In the genomic region with DNA sequence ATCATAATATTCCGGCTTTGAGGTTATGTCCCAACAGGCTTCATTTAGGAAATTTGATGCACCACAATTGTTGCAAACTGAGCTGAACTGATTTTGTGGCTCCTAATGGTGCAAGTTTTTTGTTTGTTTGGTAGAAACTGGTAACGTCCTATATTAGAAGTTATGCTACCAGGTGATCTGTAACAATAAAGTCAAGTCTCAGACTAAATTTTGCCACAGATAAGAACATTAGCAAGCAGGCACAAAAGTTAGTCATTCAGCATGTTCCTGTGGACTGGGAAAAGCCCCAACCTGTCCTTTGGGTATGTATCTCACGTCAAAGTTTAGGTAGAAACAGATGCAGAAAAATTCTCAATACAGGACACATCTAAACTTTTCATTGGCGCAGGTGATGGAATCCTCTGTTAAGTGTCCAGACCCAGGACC, we compare ENCODE assay signal across 1 cellular context.
A peak's percentile ranks its signal among the peaks of the same experiment; 100 is the strongest.
TF ChIP-seq lines count a peak whose summit lies in the region.

No MANE protein-coding gene starts in this region.

TF ChIP-seq in HEK293, 187 proteins besides CTCF, POLR2A, EP300 and RAD21:
- TF ChIP-seq, protein P1, sequence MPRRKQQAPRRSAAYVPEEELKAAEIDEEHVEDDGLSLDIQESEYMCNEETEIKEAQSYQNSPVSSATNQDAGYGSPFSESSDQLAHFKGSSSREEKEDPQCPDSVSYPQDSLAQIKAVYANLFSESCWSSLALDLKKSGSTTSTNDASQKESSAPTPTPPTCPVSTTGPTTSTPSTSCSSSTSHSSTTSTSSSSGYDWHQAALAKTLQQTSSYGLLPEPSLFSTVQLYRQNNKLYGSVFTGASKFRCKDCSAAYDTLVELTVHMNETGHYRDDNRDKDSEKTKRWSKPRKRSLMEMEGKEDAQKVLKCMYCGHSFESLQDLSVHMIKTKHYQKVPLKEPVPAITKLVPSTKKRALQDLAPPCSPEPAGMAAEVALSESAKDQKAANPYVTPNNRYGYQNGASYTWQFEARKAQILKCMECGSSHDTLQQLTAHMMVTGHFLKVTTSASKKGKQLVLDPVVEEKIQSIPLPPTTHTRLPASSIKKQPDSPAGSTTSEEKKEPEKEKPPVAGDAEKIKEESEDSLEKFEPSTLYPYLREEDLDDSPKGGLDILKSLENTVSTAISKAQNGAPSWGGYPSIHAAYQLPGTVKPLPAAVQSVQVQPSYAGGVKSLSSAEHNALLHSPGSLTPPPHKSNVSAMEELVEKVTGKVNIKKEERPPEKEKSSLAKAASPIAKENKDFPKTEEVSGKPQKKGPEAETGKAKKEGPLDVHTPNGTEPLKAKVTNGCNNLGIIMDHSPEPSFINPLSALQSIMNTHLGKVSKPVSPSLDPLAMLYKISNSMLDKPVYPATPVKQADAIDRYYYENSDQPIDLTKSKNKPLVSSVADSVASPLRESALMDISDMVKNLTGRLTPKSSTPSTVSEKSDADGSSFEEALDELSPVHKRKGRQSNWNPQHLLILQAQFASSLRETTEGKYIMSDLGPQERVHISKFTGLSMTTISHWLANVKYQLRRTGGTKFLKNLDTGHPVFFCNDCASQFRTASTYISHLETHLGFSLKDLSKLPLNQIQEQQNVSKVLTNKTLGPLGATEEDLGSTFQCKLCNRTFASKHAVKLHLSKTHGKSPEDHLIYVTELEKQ (tag by site-specific recombination; IDR thresholded peaks at IDR 0.05; ENCODE audit: borderline replicate concordance): no peak
- 0 out of 2 replicates have a peak, but pooled peaks have one; percentile 18 for TF ChIP-seq ZNF335 (tag by site-specific recombination; conservative IDR thresholded peaks at IDR 0.05)
TF ChIP-seq in HEK293: peak in this region for 1.
